Comparison of ENCODE assay signal across 31 cellular contexts in the genomic region with DNA sequence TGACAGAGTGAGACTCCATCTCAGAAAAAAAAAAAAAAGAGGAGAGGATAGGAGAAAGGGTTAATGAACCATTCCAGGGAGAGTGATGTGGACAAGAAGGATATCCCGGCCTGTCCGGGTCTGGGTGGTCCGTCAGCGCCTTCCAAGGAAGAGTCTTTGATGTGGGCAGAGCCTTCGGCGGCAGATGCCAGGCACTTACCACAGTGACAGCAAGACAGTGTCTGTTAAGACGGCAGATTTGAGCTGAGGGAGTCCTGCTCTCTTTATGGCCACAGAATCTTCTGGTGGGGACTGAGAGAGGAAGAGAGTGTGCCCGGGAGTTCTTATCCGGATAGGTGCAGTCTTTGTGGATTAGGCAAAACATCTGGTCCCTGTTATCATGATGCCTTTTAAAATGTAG.
"Had no signal": no experiment of that assay in that cellular context is flagged by ENCODE, and none has a peak within 500 bp of the region (broad histone marks: within the 10 kb centered on the region; RNA-seq: fewer than 3 reads in every experiment).

No MANE protein-coding gene starts in this region.

- FAIRE-seq: astrocyte, endothelial cell of umbilical vein, keratinocyte, pancreas had no signal

- H3K4me3 Mint-ChIP-seq: activated CD4-positive, alpha-beta T cell treated with anti-CD3 and anti-CD28 coated beads, Interleukin-2, amount 10 ng/mL, durations not matched to agents 7 days and 5 days; activated CD8-positive, alpha-beta T cell treated with anti-CD3 and anti-CD28 coated beads for 36 hours; activated T-cell treated with anti-CD3 and anti-CD28 coated beads, Interleukin-2, amount 50 U/mL, for 4 hours; activated T-helper 17 cell treated with anti-CD3 and anti-CD28 coated beads, Interleukin-2, amount 50 U/mL, for 72 hours; mesothelial cell of epicardium; naive B cell; nephron progenitor cell; WTC11 had no signal

- H3K27ac ChIP-seq: brain microvascular endothelial cell, gastroesophageal sphincter, pancreas, psoas muscle, suprapubic skin, tibial artery, upper lobe of right lung had no signal

- H3K9me3 Mint-ChIP-seq: activated CD4-positive, alpha-beta T cell treated with anti-CD3 and anti-CD28 coated beads, Interleukin-2, amount 10 ng/mL, durations not matched to agents 7 days and 5 days; activated CD8-positive, alpha-beta T cell treated with anti-CD3 and anti-CD28 coated beads for 36 hours; activated T-cell treated with anti-CD3 and anti-CD28 coated beads, Interleukin-2, amount 50 U/mL, for 4 hours; activated T-helper 17 cell treated with anti-CD3 and anti-CD28 coated beads, Interleukin-2, amount 50 U/mL, for 72 hours; mesothelial cell of epicardium; naive B cell; nephron progenitor cell; WTC11 had no signal

- H3K36me3 Mint-ChIP-seq: mesothelial cell of epicardium, WTC11 had no signal

- H3K4me1 Mint-ChIP-seq: activated CD4-positive, alpha-beta T cell treated with anti-CD3 and anti-CD28 coated beads, Interleukin-2, amount 10 ng/mL, durations not matched to agents 7 days and 5 days; activated T-helper 17 cell treated with anti-CD3 and anti-CD28 coated beads, Interleukin-2, amount 50 U/mL, for 72 hours; WTC11 had no signal

- H3K27ac Mint-ChIP-seq: activated CD8-positive, alpha-beta T cell treated with anti-CD3 and anti-CD28 coated beads for 36 hours; activated T-helper 17 cell treated with anti-CD3 and anti-CD28 coated beads, Interleukin-2, amount 50 U/mL, for 72 hours; naive B cell; nephron progenitor cell; WTC11 had no signal

- DNase-seq: activated CD4-positive, alpha-beta T cell treated with anti-CD3 and anti-CD28 coated beads for 1 hour; activated CD4-positive, alpha-beta T cell treated with anti-CD3 and anti-CD28 coated beads, Interleukin-2, amount 10 ng/mL, durations not matched to agents 7 days and 5 days; activated CD8-positive, alpha-beta T cell treated with anti-CD3 and anti-CD28 coated beads for 36 hours; activated gamma-delta T cell treated with Interleukin-2 at 50 U/mL for 16 hours; activated naive CD4-positive, alpha-beta T cell treated with anti-CD3 and anti-CD28 coated beads, Interleukin-2, amount 50 U/mL, for 16 hours; activated T-cell treated with anti-CD3 and anti-CD28 coated beads, Interleukin-2, amount 50 U/mL, for 4 hours; amniotic stem cell; brain microvascular endothelial cell; central memory CD4-positive, alpha-beta T cell; head of caudate nucleus; hippocampal formation; left colon; naive B cell; nephron progenitor cell; nucleus accumbens; pancreas; psoas muscle; stimulated activated CD4-positive, alpha-beta T cell treated with anti-CD3 and anti-CD28 coated beads, Interleukin-15, amount 100 ng/mL, for 24 hours; stimulated activated CD4-positive, alpha-beta T cell treated with anti-CD3 and anti-CD28 coated beads, Interleukin-2, amount 100 ng/mL, for 24 hours; stimulated activated naive CD4-positive, alpha-beta T cell; tibial artery; upper lobe of right lung had no signal

- ATAC-seq: activated CD8-positive, alpha-beta T cell treated with anti-CD3 and anti-CD28 coated beads for 36 hours; activated T-cell treated with anti-CD3 and anti-CD28 coated beads, Interleukin-2, amount 50 U/mL, for 4 hours; activated T-helper 17 cell treated with anti-CD3 and anti-CD28 coated beads, Interleukin-2, amount 50 U/mL, for 72 hours; gastroesophageal sphincter; left colon; pancreas; psoas muscle; right cardiac atrium; upper lobe of right lung; WTC11 had no signal

- H3K4me1 ChIP-seq: pancreas, tibial artery had no signal

- H3K9me3 ChIP-seq: gastroesophageal sphincter, pancreas, psoas muscle, suprapubic skin, tibial artery, upper lobe of right lung had no signal

- H3K4me3 ChIP-seq: gastroesophageal sphincter, pancreas, psoas muscle, suprapubic skin, tibial artery, upper lobe of right lung had no signal
